Comparison of ENCODE assay signal across 1 cellular context in genomic region chr6:15244605-15245360, GRCh38.
A peak's percentile ranks its signal among the peaks of the same experiment; 100 is the strongest.
TF ChIP-seq lines count a peak whose summit lies in the region.

No MANE protein-coding gene starts in this region.

TF ChIP-seq in K562, 482 proteins besides CTCF, POLR2A, EP300 and RAD21 (continued from another document and continues in another):
- TF ChIP-seq, protein P1, sequence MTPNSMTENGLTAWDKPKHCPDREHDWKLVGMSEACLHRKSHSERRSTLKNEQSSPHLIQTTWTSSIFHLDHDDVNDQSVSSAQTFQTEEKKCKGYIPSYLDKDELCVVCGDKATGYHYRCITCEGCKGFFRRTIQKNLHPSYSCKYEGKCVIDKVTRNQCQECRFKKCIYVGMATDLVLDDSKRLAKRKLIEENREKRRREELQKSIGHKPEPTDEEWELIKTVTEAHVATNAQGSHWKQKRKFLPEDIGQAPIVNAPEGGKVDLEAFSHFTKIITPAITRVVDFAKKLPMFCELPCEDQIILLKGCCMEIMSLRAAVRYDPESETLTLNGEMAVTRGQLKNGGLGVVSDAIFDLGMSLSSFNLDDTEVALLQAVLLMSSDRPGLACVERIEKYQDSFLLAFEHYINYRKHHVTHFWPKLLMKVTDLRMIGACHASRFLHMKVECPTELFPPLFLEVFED (CRISPR knock-in tag; conservative IDR thresholded peaks at IDR 0.05): 0 out of 2 replicates have a peak, but pooled peaks have one; percentile 51
- peak; percentile 81 for TF ChIP-seq GTF2E2 (tag; IDR thresholded peaks at IDR 0.05)
- TF ChIP-seq CBX2 (IDR thresholded peaks at IDR 0.05; ENCODE audit: insufficient read depth, low read length, poor library complexity, severe bottlenecking): no peak
- no peak for TF ChIP-seq ZFP30 (CRISPR knock-in tag; IDR thresholded peaks at IDR 0.05; ENCODE audit: borderline replicate concordance)
- TF ChIP-seq GTF2A2 (tag; IDR thresholded peaks at IDR 0.05): peak; percentile 47; the same call in 1 of the 2 replicates
- peak; percentile 94 for TF ChIP-seq GATAD2A (IDR thresholded peaks at IDR 0.05)
- TF ChIP-seq MAZ (CRISPR knock-in tag; conservative IDR thresholded peaks at IDR 0.05 in 1 of 2, IDR thresholded peaks at IDR 0.05 in 1 of 2): peak in 1 of 2 experiments; percentile 72
- TF ChIP-seq ELF2 (CRISPR knock-in tag; IDR thresholded peaks at IDR 0.05): 0 out of 2 replicates have a peak, but pooled peaks have one; percentile 40
- peak; percentile 78 for TF ChIP-seq MAX (CRISPR knock-in tag; IDR thresholded peaks at IDR 0.05)
- TF ChIP-seq HNRNPK (IDR thresholded peaks at IDR 0.05; ENCODE audit: low read depth, low read length, poor library complexity, severe bottlenecking): no peak
- TF ChIP-seq ZBTB17 (CRISPR knock-in tag; IDR thresholded peaks at IDR 0.05): peak; percentile 89
- peak; percentile 54 for TF ChIP-seq SIN3B (IDR thresholded peaks at IDR 0.05; ENCODE audit: low read depth)
- peak; percentile 69 for TF ChIP-seq ESRRA (IDR thresholded peaks at IDR 0.05; ENCODE audit: borderline replicate concordance, low read depth)
- TF ChIP-seq MECOM (CRISPR knock-in tag; IDR thresholded peaks at IDR 0.05): no peak
- peak; percentile 86 for TF ChIP-seq FOXJ2 (tag; IDR thresholded peaks at IDR 0.05)
- TF ChIP-seq, protein P2, sequence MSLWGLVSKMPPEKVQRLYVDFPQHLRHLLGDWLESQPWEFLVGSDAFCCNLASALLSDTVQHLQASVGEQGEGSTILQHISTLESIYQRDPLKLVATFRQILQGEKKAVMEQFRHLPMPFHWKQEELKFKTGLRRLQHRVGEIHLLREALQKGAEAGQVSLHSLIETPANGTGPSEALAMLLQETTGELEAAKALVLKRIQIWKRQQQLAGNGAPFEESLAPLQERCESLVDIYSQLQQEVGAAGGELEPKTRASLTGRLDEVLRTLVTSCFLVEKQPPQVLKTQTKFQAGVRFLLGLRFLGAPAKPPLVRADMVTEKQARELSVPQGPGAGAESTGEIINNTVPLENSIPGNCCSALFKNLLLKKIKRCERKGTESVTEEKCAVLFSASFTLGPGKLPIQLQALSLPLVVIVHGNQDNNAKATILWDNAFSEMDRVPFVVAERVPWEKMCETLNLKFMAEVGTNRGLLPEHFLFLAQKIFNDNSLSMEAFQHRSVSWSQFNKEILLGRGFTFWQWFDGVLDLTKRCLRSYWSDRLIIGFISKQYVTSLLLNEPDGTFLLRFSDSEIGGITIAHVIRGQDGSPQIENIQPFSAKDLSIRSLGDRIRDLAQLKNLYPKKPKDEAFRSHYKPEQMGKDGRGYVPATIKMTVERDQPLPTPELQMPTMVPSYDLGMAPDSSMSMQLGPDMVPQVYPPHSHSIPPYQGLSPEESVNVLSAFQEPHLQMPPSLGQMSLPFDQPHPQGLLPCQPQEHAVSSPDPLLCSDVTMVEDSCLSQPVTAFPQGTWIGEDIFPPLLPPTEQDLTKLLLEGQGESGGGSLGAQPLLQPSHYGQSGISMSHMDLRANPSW (CRISPR knock-in tag; IDR thresholded peaks at IDR 0.05): 0 out of 2 replicates have a peak, but pooled peaks have one; percentile 34
- no peak for TF ChIP-seq ZNF445 (CRISPR knock-in tag; IDR thresholded peaks at IDR 0.05; ENCODE audit: low read depth)
- peak; percentile 60; the same call in 1 of the 2 replicates for TF ChIP-seq CREM (IDR thresholded peaks at IDR 0.05; ENCODE audit: low read depth)
- peak; percentile 77; the same call in 1 of the 2 replicates for TF ChIP-seq NR2C2 (CRISPR knock-in tag; IDR thresholded peaks at IDR 0.05)
- TF ChIP-seq NR2C2 (tag; IDR thresholded peaks at IDR 0.05): peak; percentile 69
- TF ChIP-seq NONO (IDR thresholded peaks at IDR 0.05; ENCODE audit: low read depth in 2 of 2, low read length in 1 of 2): peak in 1 of 2 experiments; percentile 88; a peak in 2 of 4 replicates
- no peak for TF ChIP-seq SMARCB1 (IDR thresholded peaks at IDR 0.05; ENCODE audit: insufficient read length, low read depth)
- no peak for TF ChIP-seq MXD1 (CRISPR knock-in tag; IDR thresholded peaks at IDR 0.05; ENCODE audit: borderline replicate concordance, poor library complexity, severe bottlenecking)
- TF ChIP-seq MAFF (IDR thresholded peaks at IDR 0.05; ENCODE audit: low read length): no peak
- no peak for TF ChIP-seq ZNF274 (IDR thresholded peaks at IDR 0.05; ENCODE audit: borderline replicate concordance, low read depth, low read length)
- peak in 1 of 2 experiments; percentile 13; a peak in 1 of 4 replicates for TF ChIP-seq TBL1XR1 (IDR thresholded peaks at IDR 0.05; ENCODE audit: low read length in 2 of 2)
- peak; percentile 19; the same call in 1 of the 2 replicates for TF ChIP-seq EGR1 (conservative IDR thresholded peaks at IDR 0.05)
- peak in 1 of 2 experiments; percentile 16; a peak in 1 of 4 replicates for TF ChIP-seq MLLT1 (IDR thresholded peaks at IDR 0.05)
- peak; percentile 96 for TF ChIP-seq SAFB (IDR thresholded peaks at IDR 0.05; ENCODE audit: borderline replicate concordance, low read depth, low read length)
- TF ChIP-seq THRAP3 (IDR thresholded peaks at IDR 0.05; ENCODE audit: borderline replicate concordance): no peak
- TF ChIP-seq ZNF586 (CRISPR knock-in tag; conservative IDR thresholded peaks at IDR 0.05): 0 out of 2 replicates have a peak, but pooled peaks have one; percentile 67
- TF ChIP-seq STAG1 (CRISPR knock-in tag; IDR thresholded peaks at IDR 0.05; ENCODE audit: borderline replicate concordance): peak; percentile 36; the same call in 1 of the 2 replicates
- no peak for TF ChIP-seq KAT2B (IDR thresholded peaks at IDR 0.05; ENCODE audit: low read depth, low read length)
- TF ChIP-seq CSDE1 (IDR thresholded peaks at IDR 0.05): no peak
- TF ChIP-seq NUFIP1 (IDR thresholded peaks at IDR 0.05; ENCODE audit: partially characterized antibody): no peak
- peak; percentile 98 for TF ChIP-seq VEZF1 (CRISPR knock-in tag; IDR thresholded peaks at IDR 0.05)
- TF ChIP-seq ZEB2 (IDR thresholded peaks at IDR 0.05): no peak
- TF ChIP-seq ZFX (CRISPR knock-in tag; IDR thresholded peaks at IDR 0.05): peak; percentile 70
- peak; percentile 68 to 86 for TF ChIP-seq E2F6 (IDR thresholded peaks at IDR 0.05; ENCODE audit: borderline replicate concordance in 1 of 2, extremely low read depth in 1 of 2, insufficient read depth in 1 of 2, insufficient read length in 1 of 2, low read depth in 1 of 2, low read length in 1 of 2, poor library complexity in 1 of 2, severe bottlenecking in 1 of 2)
- TF ChIP-seq, protein P3, sequence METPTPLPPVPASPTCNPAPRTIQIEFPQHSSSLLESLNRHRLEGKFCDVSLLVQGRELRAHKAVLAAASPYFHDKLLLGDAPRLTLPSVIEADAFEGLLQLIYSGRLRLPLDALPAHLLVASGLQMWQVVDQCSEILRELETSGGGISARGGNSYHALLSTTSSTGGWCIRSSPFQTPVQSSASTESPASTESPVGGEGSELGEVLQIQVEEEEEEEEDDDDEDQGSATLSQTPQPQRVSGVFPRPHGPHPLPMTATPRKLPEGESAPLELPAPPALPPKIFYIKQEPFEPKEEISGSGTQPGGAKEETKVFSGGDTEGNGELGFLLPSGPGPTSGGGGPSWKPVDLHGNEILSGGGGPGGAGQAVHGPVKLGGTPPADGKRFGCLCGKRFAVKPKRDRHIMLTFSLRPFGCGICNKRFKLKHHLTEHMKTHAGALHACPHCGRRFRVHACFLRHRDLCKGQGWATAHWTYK (CRISPR knock-in tag; IDR thresholded peaks at IDR 0.05): peak; percentile 93
- TF ChIP-seq, protein P4, sequence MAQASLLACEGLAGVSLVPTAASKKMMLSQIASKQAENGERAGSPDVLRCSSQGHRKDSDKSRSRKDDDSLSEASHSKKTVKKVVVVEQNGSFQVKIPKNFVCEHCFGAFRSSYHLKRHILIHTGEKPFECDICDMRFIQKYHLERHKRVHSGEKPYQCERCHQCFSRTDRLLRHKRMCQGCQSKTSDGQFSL (CRISPR knock-in tag; IDR thresholded peaks at IDR 0.05): peak; percentile 92
- TF ChIP-seq, protein P4 (tag; IDR thresholded peaks at IDR 0.05): peak; percentile 20 to 63; a peak in 1 of 4 replicates
- TF ChIP-seq TCF3 (CRISPR knock-in tag; IDR thresholded peaks at IDR 0.05): 0 out of 2 replicates have a peak, but pooled peaks have one; percentile 4
- TF ChIP-seq, protein P5, sequence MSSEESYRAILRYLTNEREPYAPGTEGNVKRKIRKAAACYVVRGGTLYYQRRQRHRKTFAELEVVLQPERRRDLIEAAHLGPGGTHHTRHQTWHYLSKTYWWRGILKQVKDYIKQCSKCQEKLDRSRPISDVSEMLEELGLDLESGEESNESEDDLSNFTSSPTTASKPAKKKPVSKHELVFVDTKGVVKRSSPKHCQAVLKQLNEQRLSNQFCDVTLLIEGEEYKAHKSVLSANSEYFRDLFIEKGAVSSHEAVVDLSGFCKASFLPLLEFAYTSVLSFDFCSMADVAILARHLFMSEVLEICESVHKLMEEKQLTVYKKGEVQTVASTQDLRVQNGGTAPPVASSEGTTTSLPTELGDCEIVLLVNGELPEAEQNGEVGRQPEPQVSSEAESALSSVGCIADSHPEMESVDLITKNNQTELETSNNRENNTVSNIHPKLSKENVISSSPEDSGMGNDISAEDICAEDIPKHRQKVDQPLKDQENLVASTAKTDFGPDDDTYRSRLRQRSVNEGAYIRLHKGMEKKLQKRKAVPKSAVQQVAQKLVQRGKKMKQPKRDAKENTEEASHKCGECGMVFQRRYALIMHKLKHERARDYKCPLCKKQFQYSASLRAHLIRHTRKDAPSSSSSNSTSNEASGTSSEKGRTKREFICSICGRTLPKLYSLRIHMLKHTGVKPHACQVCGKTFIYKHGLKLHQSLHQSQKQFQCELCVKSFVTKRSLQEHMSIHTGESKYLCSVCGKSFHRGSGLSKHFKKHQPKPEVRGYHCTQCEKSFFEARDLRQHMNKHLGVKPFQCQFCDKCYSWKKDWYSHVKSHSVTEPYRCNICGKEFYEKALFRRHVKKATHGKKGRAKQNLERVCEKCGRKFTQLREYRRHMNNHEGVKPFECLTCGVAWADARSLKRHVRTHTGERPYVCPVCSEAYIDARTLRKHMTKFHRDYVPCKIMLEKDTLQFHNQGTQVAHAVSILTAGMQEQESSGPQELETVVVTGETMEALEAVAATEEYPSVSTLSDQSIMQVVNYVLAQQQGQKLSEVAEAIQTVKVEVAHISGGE (CRISPR knock-in tag; IDR thresholded peaks at IDR 0.05): peak in 1 of 3 experiments; percentile 79; a peak in 2 of 6 replicates
- TF ChIP-seq CHD2 (IDR thresholded peaks at IDR 0.05; ENCODE audit: low read depth, low read length): no peak
- no peak for TF ChIP-seq GATA2 (CRISPR knock-in tag; IDR thresholded peaks at IDR 0.05)
- TF ChIP-seq SMAD4 (CRISPR knock-in tag; conservative IDR thresholded peaks at IDR 0.05): peak; percentile 90
- TF ChIP-seq TOE1 (IDR thresholded peaks at IDR 0.05; ENCODE audit: borderline replicate concordance): no peak
- peak; percentile 79; the same call in 1 of the 2 replicates for TF ChIP-seq TOE1 (CRISPR knock-in tag; IDR thresholded peaks at IDR 0.05; ENCODE audit: borderline replicate concordance, low read depth)
- TF ChIP-seq RNF2 (IDR thresholded peaks at IDR 0.05): peak; percentile 66; the same call in 1 of the 2 replicates
- TF ChIP-seq ZNF75A (CRISPR knock-in tag; IDR thresholded peaks at IDR 0.05): peak; percentile 71; the same call in 1 of the 2 replicates
- TF ChIP-seq PHF21A (IDR thresholded peaks at IDR 0.05; ENCODE audit: borderline replicate concordance, low read depth): no peak
- TF ChIP-seq CTBP1 (IDR thresholded peaks at IDR 0.05; ENCODE audit: borderline replicate concordance): peak; percentile 67
- peak; percentile 72 for TF ChIP-seq RBBP5 (IDR thresholded peaks at IDR 0.05; ENCODE audit: borderline replicate concordance, insufficient read depth, low read length, poor library complexity, severe bottlenecking)
- peak; percentile 65 to 87 for TF ChIP-seq FOXA3 (CRISPR knock-in tag; conservative IDR thresholded peaks at IDR 0.05 in 1 of 2, IDR thresholded peaks at IDR 0.05 in 1 of 2)
